In genomic region chr6:129947797-129948196, GRCh38 we compare ENCODE assay signal across 29 cellular contexts.
"Had no signal": no experiment of that assay in that cellular context is flagged by ENCODE, and none has a peak within 500 bp of the region (broad histone marks: within the 10 kb centered on the region; RNA-seq: fewer than 3 reads in every experiment).

No MANE protein-coding gene starts in this region.

- H3K9ac ChIP-seq: parathyroid adenoma had no signal

- H3K4me1 ChIP-seq: esophagus muscularis mucosa, foreskin keratinocyte, gastroesophageal sphincter, heart left ventricle, parathyroid adenoma, prostate gland, right atrium auricular region, suprapubic skin, transverse colon, upper lobe of right lung, uterus had no signal

- H3K27me3 ChIP-seq: esophagus muscularis mucosa, foreskin keratinocyte, gastroesophageal sphincter, hepatocyte, right atrium auricular region, suprapubic skin, transverse colon, upper lobe of right lung, uterus had no signal

- H3K4me3 Mint-ChIP-seq: dendritic cell treated with granulocyte-macrophage colony-stimulating factor and Interleukin-4, amounts not matched to agents 40 ng/mL and 50 ng/mL, for 4 days; memory B cell; natural killer cell; neural crest cell; stimulated activated naive CD8-positive, alpha-beta T cell treated with anti-CD3 and anti-CD28 coated beads, Interleukin-15, amount 100 ng/mL, for 72 hours had no signal

- H3K36me3 ChIP-seq: esophagus muscularis mucosa, gastroesophageal sphincter, heart left ventricle, prostate gland, right atrium auricular region, suprapubic skin, transverse colon, upper lobe of right lung, uterus had no signal

- H3K27ac Mint-ChIP-seq: dendritic cell treated with granulocyte-macrophage colony-stimulating factor and Interleukin-4, amounts not matched to agents 40 ng/mL and 50 ng/mL, for 4 days; memory B cell; natural killer cell; stimulated activated naive CD8-positive, alpha-beta T cell treated with anti-CD3 and anti-CD28 coated beads, Interleukin-15, amount 100 ng/mL, for 72 hours had no signal

- H3K27ac ChIP-seq: esophagus muscularis mucosa, foreskin keratinocyte, gastroesophageal sphincter, heart left ventricle, hepatocyte, parathyroid adenoma, prostate gland, right atrium auricular region, suprapubic skin, transverse colon, upper lobe of right lung, uterus had no signal

- H3K79me2 ChIP-seq: hepatocyte, parathyroid adenoma had no signal

- H3K4me3 ChIP-seq: esophagus muscularis mucosa, gastroesophageal sphincter, heart left ventricle, hepatocyte, lung, prostate gland, right atrium auricular region, smooth muscle cell, suprapubic skin, transverse colon, upper lobe of right lung, uterus had no signal

- H3K9me3 Mint-ChIP-seq: dendritic cell treated with granulocyte-macrophage colony-stimulating factor and Interleukin-4, amounts not matched to agents 40 ng/mL and 50 ng/mL, for 4 days; memory B cell; natural killer cell; neural crest cell; stimulated activated naive CD8-positive, alpha-beta T cell treated with anti-CD3 and anti-CD28 coated beads, Interleukin-15, amount 100 ng/mL, for 72 hours had no signal

- H3K9me3 ChIP-seq: prostate gland, right atrium auricular region, suprapubic skin, transverse colon, upper lobe of right lung, uterus had no signal

- DNase-seq: effector CD8-positive, alpha-beta T cell; foreskin keratinocyte; heart left ventricle; kidney; natural killer cell; stimulated activated CD4-positive, alpha-beta T cell treated with anti-CD3 and anti-CD28 coated beads, Interleukin-12 subunit alpha, Interleukin-12 subunit beta, amount 100 ng/mL, for 4 hours; stimulated activated CD4-positive, alpha-beta T cell treated with anti-CD3 and anti-CD28 coated beads, Interleukin-1b, Interleukin-23, amount 100 ng/mL, for 48 hours; stimulated activated CD4-positive, alpha-beta T cell treated with anti-CD3 and anti-CD28 coated beads, Interleukin-4, amount 100 ng/mL, for 1 hour; stimulated activated CD8-positive, alpha-beta memory T cell treated with anti-CD3 and anti-CD28 coated beads, Interleukin-4, amount 100 ng/mL, for 48 hours; stimulated activated naive CD4-positive, alpha-beta T cell; stimulated activated naive CD8-positive, alpha-beta T cell treated with anti-CD3 and anti-CD28 coated beads, Interleukin-15, amount 100 ng/mL, for 72 hours; transverse colon; upper lobe of right lung; uterus had no signal

- FAIRE-seq: endothelial cell of umbilical vein, kidney had no signal

- H3K4me1 Mint-ChIP-seq: memory B cell; natural killer cell; neural crest cell; stimulated activated naive CD8-positive, alpha-beta T cell treated with anti-CD3 and anti-CD28 coated beads, Interleukin-15, amount 100 ng/mL, for 72 hours had no signal

- H2AFZ ChIP-seq: hepatocyte, parathyroid adenoma had no signal

- ATAC-seq: foreskin keratinocyte; gastroesophageal sphincter; heart left ventricle; left lobe of liver; natural killer cell; sciatic nerve; stimulated activated naive CD8-positive, alpha-beta T cell treated with anti-CD3 and anti-CD28 coated beads, Interleukin-15, amount 100 ng/mL, for 72 hours; upper lobe of right lung had no signal

- H3K36me3 Mint-ChIP-seq: memory B cell, natural killer cell had no signal
